In genomic region chr9:78049484-78049883, GRCh38 we compare ENCODE assay signal across 25 cellular contexts.
"Had no signal": no experiment of that assay in that cellular context is flagged by ENCODE, and none has a peak within 500 bp of the region (broad histone marks: within the 10 kb centered on the region; RNA-seq: fewer than 3 reads in every experiment).

No MANE protein-coding gene starts in this region.

- H3K9me3 ChIP-seq: colonic mucosa, esophagus muscularis mucosa, esophagus squamous epithelium, gastrocnemius medialis, gastroesophageal sphincter had no signal

- H3K4me1 ChIP-seq: colonic mucosa, esophagus squamous epithelium, foreskin keratinocyte, gastrocnemius medialis, gastroesophageal sphincter had no signal

- ATAC-seq: effector memory CD8-positive, alpha-beta T cell; esophagus mucosa; foreskin keratinocyte; gastrocnemius medialis; gastroesophageal sphincter had no signal

- DNase-seq: colonic mucosa; cortex of kidney; dermis blood vessel endothelial cell; dorsolateral prefrontal cortex; effector CD4-positive, alpha-beta T cell; effector CD8-positive, alpha-beta T cell; effector memory CD4-positive, alpha-beta T cell; effector memory CD8-positive, alpha-beta T cell; endodermal cell; erythroblast; esophagus squamous epithelium; foreskin fibroblast; foreskin keratinocyte; foreskin melanocyte; gastrocnemius medialis; glutamatergic neuron; head of caudate nucleus had no signal

- FAIRE-seq: colon, endometrium, endothelial cell of umbilical vein, frontal cortex had no signal

- H3K36me3 ChIP-seq: colonic mucosa, esophagus muscularis mucosa, esophagus squamous epithelium, gastrocnemius medialis, gastroesophageal sphincter had no signal

- H3K4me3 ChIP-seq: colonic mucosa, coronary artery, dorsolateral prefrontal cortex, esophagus muscularis mucosa, esophagus squamous epithelium, gastrocnemius medialis, gastroesophageal sphincter had no signal
